20 cellular contexts compared by ENCODE assay signal in genomic region chr1:189513091-189513490, GRCh38.
"Had no signal": no experiment of that assay in that cellular context is flagged by ENCODE, and none has a peak within 500 bp of the region (broad histone marks: within the 10 kb centered on the region; RNA-seq: fewer than 3 reads in every experiment).

No MANE protein-coding gene starts in this region.

- DNase-seq: activated CD4-positive, alpha-beta T cell treated with anti-CD3 and anti-CD28 coated beads for 1 hour; activated naive CD4-positive, alpha-beta T cell; activated naive CD8-positive, alpha-beta T cell treated with anti-CD3 and anti-CD28 coated beads for 36 hours; activated T-cell treated with anti-CD3 and anti-CD28 coated beads for 4 hours; amniotic stem cell; effector CD8-positive, alpha-beta T cell; esophagus squamous epithelium; hypothalamus; naive B cell; stimulated activated naive CD8-positive, alpha-beta T cell treated with anti-CD3 and anti-CD28 coated beads, Interleukin-15, amount 100 ng/mL, for 72 hours had no signal

- H3K36me3 Mint-ChIP-seq: activated naive CD8-positive, alpha-beta T cell treated with anti-CD3 and anti-CD28 coated beads for 36 hours; memory B cell; naive B cell; type B pancreatic cell had no signal

- H3K27me3 Mint-ChIP-seq: activated naive CD8-positive, alpha-beta T cell treated with anti-CD3 and anti-CD28 coated beads for 36 hours; memory B cell; naive B cell; stimulated activated naive CD8-positive, alpha-beta T cell treated with anti-CD3 and anti-CD28 coated beads, Interleukin-15, amount 100 ng/mL, for 72 hours; type B pancreatic cell had no signal

- H3K9me3 Mint-ChIP-seq: type B pancreatic cell had no signal

- H3K4me1 ChIP-seq: esophagus squamous epithelium, prostate gland had no signal

- H3K4me1 Mint-ChIP-seq: activated naive CD8-positive, alpha-beta T cell treated with anti-CD3 and anti-CD28 coated beads for 36 hours; memory B cell; naive B cell; stimulated activated naive CD8-positive, alpha-beta T cell treated with anti-CD3 and anti-CD28 coated beads, Interleukin-15, amount 100 ng/mL, for 72 hours had no signal

- H3K4me3 ChIP-seq: esophagus squamous epithelium, mucosa of descending colon, prostate gland, skin epidermis had no signal

- H3K36me3 ChIP-seq: esophagus squamous epithelium, prostate gland had no signal

- ATAC-seq: mucosa of descending colon; right cardiac atrium; stimulated activated naive CD8-positive, alpha-beta T cell treated with anti-CD3 and anti-CD28 coated beads, Interleukin-15, amount 100 ng/mL, for 72 hours had no signal

- H3K9me3 ChIP-seq: esophagus squamous epithelium, prostate gland had no signal

- H3K27ac Mint-ChIP-seq: activated naive CD8-positive, alpha-beta T cell treated with anti-CD3 and anti-CD28 coated beads for 36 hours; activated T-helper 1 cell treated with anti-CD3 and anti-CD28 coated beads, Interleukin-12 subunit alpha, Interleukin-12 subunit beta, Interleukin-2, Interleukin-4 antibody, amounts not matched to agents 30 ng/mL and 10 ng/mL and 1 ng/mL, durations not matched to agents 14 hours and 24 hours and 36 hours; memory B cell; naive B cell; stimulated activated naive CD8-positive, alpha-beta T cell treated with anti-CD3 and anti-CD28 coated beads, Interleukin-15, amount 100 ng/mL, for 72 hours; T-helper 1 cell treated with Interleukin-12 subunit alpha and Interleukin-12 subunit beta and Interleukin-4 antibody, amounts not matched to agents 30 μg/mL and 1 μg/mL, for 36 hours; type B pancreatic cell had no signal

- H3K4me3 Mint-ChIP-seq: activated naive CD8-positive, alpha-beta T cell treated with anti-CD3 and anti-CD28 coated beads for 36 hours; activated T-helper 1 cell treated with anti-CD3 and anti-CD28 coated beads, Interleukin-12 subunit alpha, Interleukin-12 subunit beta, Interleukin-2, Interleukin-4 antibody, amounts not matched to agents 30 ng/mL and 10 ng/mL and 1 ng/mL, durations not matched to agents 14 hours and 24 hours and 36 hours; memory B cell; naive B cell; neural crest cell; stimulated activated naive CD8-positive, alpha-beta T cell treated with anti-CD3 and anti-CD28 coated beads, Interleukin-15, amount 100 ng/mL, for 72 hours; T-helper 1 cell treated with Interleukin-12 subunit alpha and Interleukin-12 subunit beta and Interleukin-4 antibody, amounts not matched to agents 30 μg/mL and 1 μg/mL, for 36 hours; type B pancreatic cell had no signal

- H3K27me3 ChIP-seq: esophagus squamous epithelium had no signal

- H3K27ac ChIP-seq: esophagus squamous epithelium, prostate gland, skin epidermis, VCaP had no signal
